Comparison of ENCODE assay signal across 8 cellular contexts in the genomic region with DNA sequence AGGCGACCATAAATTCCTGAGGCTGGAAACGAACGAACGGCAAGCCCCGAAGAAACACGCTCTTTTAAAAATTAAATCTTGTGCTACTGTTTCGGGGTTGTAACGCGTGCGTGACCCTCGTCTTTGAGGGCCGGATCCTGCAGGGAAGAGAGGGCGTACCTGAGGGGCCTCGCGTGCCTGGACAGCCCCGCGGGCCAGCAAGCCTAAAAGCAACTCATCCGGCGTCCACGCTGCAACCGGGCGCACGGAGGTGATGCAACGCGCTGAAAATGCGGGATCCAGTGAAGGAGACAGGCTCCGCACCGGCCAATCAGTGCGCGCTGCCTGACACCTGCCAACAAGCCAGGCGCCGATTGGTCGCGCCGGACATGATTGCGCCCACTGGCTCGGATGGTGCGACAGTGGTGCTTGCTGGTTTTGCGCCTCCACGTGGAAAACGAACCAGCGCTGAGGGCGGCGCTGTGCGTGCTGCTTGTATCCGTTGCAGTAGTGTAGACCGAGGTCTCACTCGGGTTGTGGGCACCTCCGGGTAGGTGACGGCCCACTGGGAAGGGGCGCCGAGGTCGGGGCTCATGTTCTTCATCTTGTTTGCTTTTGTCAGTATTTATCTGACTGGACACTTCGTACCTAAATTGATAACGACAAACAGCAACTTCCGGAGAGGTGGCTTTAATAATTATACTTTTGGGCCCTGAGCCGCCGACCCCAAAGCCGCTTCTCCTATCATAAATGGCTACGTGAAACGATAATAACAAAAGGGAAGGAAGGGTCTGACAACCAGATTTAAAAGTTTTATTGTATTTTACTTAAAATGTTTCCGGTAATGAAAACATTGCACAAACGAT. TPM values are rescaled to one million over a fixed set of nuclear protein-coding genes. Genes with fewer than 3 reads are reported as not detected.
DNase-seq lines count a peak whose midpoint lies in the region; ATAC-seq and TF ChIP-seq lines count a peak whose summit lies in the region.

TSS of gene IARS1 (minus strand) at position 246 of the 845 bp plus-strand sequence. CDS start 4,278 bp downstream, outside the sequence.

- peak within 1 kb of the TSS; percentile 86 for H2AFZ ChIP-seq in PC-3 (ENCODE audit: low read length)

- H3K9me2 ChIP-seq in PC-3 (replicated peaks; ENCODE audit: low read length) = no peaks in the 10 kb centered on the region

- peaks cover 56% of the 10 kb centered on the region for H3K79me2 ChIP-seq in PC-3 (ENCODE audit: low read length)

- no peaks in the 10 kb centered on the region for H3K27me3 ChIP-seq in PC-3 (ENCODE audit: low read length)

- H3K4me1 ChIP-seq in PC-3 (ENCODE audit: insufficient read depth, low read length) = peaks cover 21% of the 10 kb centered on the region
- peaks cover 11% of the 10 kb centered on the region for H3K4me1 ChIP-seq in mucosa of descending colon (ENCODE audit: low read depth)

- DNase-seq in DMS53 treated with DMSO at 0.1 percent for 48 hours (lab: John Stamatoyannopoulos, UW; ENCODE audit: unreplicated experiment) = peak; percentile 84
- DNase-seq in Jurkat, Clone E6-1 (ENCODE audit: low read depth, low spot score) = peak; percentile 98
- peak; percentile 96 for DNase-seq in PC-3
- DNase-seq in activated T-cell treated with anti-CD3 and anti-CD28 coated beads for 48 hours (ENCODE audit: low read depth) = peak; percentile 100
- DNase-seq in epithelial cell of prostate (ENCODE audit: low read depth, low spot score) = peak; percentile 87
- DNase-seq in mucosa of descending colon = peak; percentile 98 to 100 (median 99)
- DNase-seq in stimulated activated CD8-positive, alpha-beta memory T cell treated with anti-CD3 and anti-CD28 coated beads, Interleukin-4, amount 100 ng/mL, for 24 hours (ENCODE audit: low read depth) = peak; percentile 100

- intact Hi-C loops in PC-3 (cut with micrococcal nuclease) (no loop called here), mucosa of descending colon (cut with DNase I, micrococcal nuclease) (no loop called here)

- H3K36me3 ChIP-seq in PC-3 (ENCODE audit: low read depth, low read length) = peaks cover 25% of the 10 kb centered on the region; the same call in 1 of the 2 replicates
- H3K36me3 ChIP-seq in mucosa of descending colon (ENCODE audit: low read depth) = no peaks in the 10 kb centered on the region

- peak; percentile 35; the same call in 1 of the 2 replicates for TF ChIP-seq CTCF in PC-3 (conservative IDR thresholded peaks at IDR 0.05; ENCODE audit: low read depth, low read length)
- TF ChIP-seq CTCF in mucosa of descending colon (IDR thresholded peaks at IDR 0.05) = peak; percentile 21

- H3K9ac ChIP-seq in PC-3 (ENCODE audit: low read length) = peak within 1 kb of the TSS; percentile 99

- no peaks in the 10 kb centered on the region for H3F3A ChIP-seq in PC-3 (ENCODE audit: low read length, unreplicated experiment)

- TSS peak; percentile 89 for BruUV-seq in PC-3 (replicated peaks; lab: Mats Ljungman, UMichigan)

- POLR2A ChIA-PET in PC-3 (lab: Charles Lee; ENCODE audit: unreplicated experiment) = interaction anchor here (0.7 kb wide), 1 partner anchor 28 kb away, joined by 3 read pairs; no protein-coding TSS in a partner anchor

- ATAC-seq in GM21619 (IDR thresholded peaks at IDR 0.05; ENCODE audit: unreplicated experiment) = peak; percentile 92
- peak; percentile 83 for ATAC-seq in PC-3
- ATAC-seq in mucosa of descending colon = peak; percentile 100

- peaks cover 24% of the 10 kb centered on the region for H4K20me1 ChIP-seq in PC-3 (ENCODE audit: low read length)

- CTCF ChIA-PET in PC-3 (lab: Charles Lee) = no interaction called here

- peak within 1 kb of the TSS; percentile 99 for H3K4me2 ChIP-seq in PC-3 (ENCODE audit: low read length)

- peak within 1 kb of the TSS; percentile 79 for H3K27ac ChIP-seq in PC-3 (ENCODE audit: low read length)
- H3K27ac ChIP-seq in epithelial cell of prostate = peak within 1 kb of the TSS; percentile 91

- no peaks in the 10 kb centered on the region for H3K9me3 ChIP-seq in PC-3 (ENCODE audit: low read length)
- no peaks in the 10 kb centered on the region for H3K9me3 ChIP-seq in mucosa of descending colon

- H3K4me3 ChIP-seq in Jurkat, Clone E6-1 (ENCODE audit: low read length) = peak within 1 kb of the TSS; percentile 87
- peak within 1 kb of the TSS; percentile 93 for H3K4me3 ChIP-seq in PC-3 (ENCODE audit: low read length)
- H3K4me3 ChIP-seq in mucosa of descending colon = peak within 1 kb of the TSS; percentile 52

RNA-seq across cellular contexts. Expression of gene IARS1, which starts in this region (rescaled TPM):
- 148 TPM for polyA plus RNA-seq in Jurkat, Clone E6-1 (2012; ENCODE audit: insufficient read depth, insufficient read length)
- total RNA-seq in PC-3 (2014; rRNA removed) (128 and 148 TPM in 2 replicates), mucosa of descending colon (10 to 100 TPM; 46.0 to 57.9 (median 57.8) TPM)

Comparison
In these comparisons a context has a peak if more than half of its experiments do, and no peak if none do; other contexts are left out.
1. Peak in every context shown above with its lines: DNase-seq, ATAC-seq, H3K4me3 ChIP-seq and H3K27ac ChIP-seq.